In genomic region chr4:3374667-3375066, GRCh38 we compare ENCODE assay signal across 26 cellular contexts.
"Had no signal": no experiment of that assay in that cellular context is flagged by ENCODE, and none has a peak within 500 bp of the region (broad histone marks: within the 10 kb centered on the region; RNA-seq: fewer than 3 reads in every experiment).

No MANE protein-coding gene starts in this region.

- H3K27ac ChIP-seq: adrenal gland, SK-N-MC had no signal

- H3K36me3 ChIP-seq: adrenal gland had no signal

- H3K9me3 ChIP-seq: adrenal gland had no signal

- H3K27me3 ChIP-seq: adrenal gland had no signal

- H3K36me3 Mint-ChIP-seq: activated naive CD8-positive, alpha-beta T cell treated with anti-CD3 and anti-CD28 coated beads, Interleukin-2, amount 10 ng/mL, durations not matched to agents 7 days and 5 days had no signal

- DNase-seq: activated CD4-positive, alpha-beta memory T cell treated with anti-CD3 and anti-CD28 coated beads for 36 hours; activated CD4-positive, alpha-beta T cell treated with anti-CD3 and anti-CD28 coated beads, Interleukin-2, amount 10 ng/mL, durations not matched to agents 7 days and 5 days; activated CD4-positive, CD25-positive, alpha-beta regulatory T cell; activated naive CD4-positive, alpha-beta T cell treated with anti-CD3 and anti-CD28 coated beads, Interleukin-2, amount 50 U/mL, for 16 hours; activated naive CD8-positive, alpha-beta T cell treated with anti-CD3 and anti-CD28 coated beads, Interleukin-2, amount 10 ng/mL, durations not matched to agents 7 days and 5 days; activated T-cell treated with anti-CD3 and anti-CD28 coated beads, Interleukin-2, amount 50 U/mL, for 72 hours; adrenal gland; anterior cingulate cortex; KG1; NCI-H1048; NCI-H146; NCI-H1930; NCI-H2171 treated with DMSO at 0.1 percent for 48 hours; NCI-H345; NCI-H510A; NCI-H526 treated with DMSO at 0.1 percent for 48 hours; NK-92 treated with Interleukin-12 subunit alpha and Interleukin-12 subunit beta, amount 100 ng/mL, for 24 hours; OCI-M1; RPMI8226; T-cell; T-helper 2 cell; T1000 had no signal

- H3K27ac Mint-ChIP-seq: activated CD4-positive, alpha-beta memory T cell treated with anti-CD3 and anti-CD28 coated beads for 36 hours; activated CD4-positive, alpha-beta T cell treated with anti-CD3 and anti-CD28 coated beads, Interleukin-2, amount 10 ng/mL, durations not matched to agents 7 days and 5 days; activated naive CD8-positive, alpha-beta T cell treated with anti-CD3 and anti-CD28 coated beads, Interleukin-2, amount 10 ng/mL, durations not matched to agents 7 days and 5 days; activated T-cell treated with anti-CD3 and anti-CD28 coated beads, Interleukin-2, amount 50 U/mL, for 72 hours; activated T-helper 2 cell treated with anti-CD3 and anti-CD28 coated beads, Interferon-gamma antibody, Interleukin-2, Interleukin-4, amounts not matched to agents 10 μg/mL and 5 μg/mL and 100 μg/mL, durations not matched to agents 14 hours and 24 hours and 36 hours; T-cell had no signal

- H3K4me3 Mint-ChIP-seq: activated CD4-positive, alpha-beta memory T cell treated with anti-CD3 and anti-CD28 coated beads for 36 hours; activated CD4-positive, alpha-beta T cell treated with anti-CD3 and anti-CD28 coated beads, Interleukin-2, amount 10 ng/mL, durations not matched to agents 7 days and 5 days; activated naive CD8-positive, alpha-beta T cell treated with anti-CD3 and anti-CD28 coated beads, Interleukin-2, amount 10 ng/mL, durations not matched to agents 7 days and 5 days; activated T-cell treated with anti-CD3 and anti-CD28 coated beads, Interleukin-2, amount 50 U/mL, for 72 hours had no signal

- H3K4me3 ChIP-seq: adrenal gland, SK-N-MC had no signal

- ATAC-seq: activated T-cell treated with anti-CD3 and anti-CD28 coated beads, Interleukin-2, amount 50 U/mL, for 72 hours; Panc1; Right ventricle myocardium inferior; T-cell had no signal
